Comparison of ENCODE assay signal across 1 cellular context in genomic region chr3:183117046-183117445, GRCh38.
TF ChIP-seq lines count a peak whose summit lies in the region.

No MANE protein-coding gene starts in this region.

TF ChIP-seq in WTC11, 78 proteins besides CTCF, POLR2A, EP300 and RAD21 (continued from another document):
- TF ChIP-seq ARID4B (CRISPR knock-in tag; IDR thresholded peaks at IDR 0.05; ENCODE audit: borderline replicate concordance) (no peak), TCF7 (CRISPR knock-in tag; IDR thresholded peaks at IDR 0.05; ENCODE audit: low read depth) (no peak), ZNF317 (CRISPR knock-in tag; IDR thresholded peaks at IDR 0.05; ENCODE audit: borderline replicate concordance, low read depth) (no peak), SMAD4 (CRISPR knock-in tag; IDR thresholded peaks at IDR 0.05) (no peak), SOX15 (CRISPR knock-in tag; IDR thresholded peaks at IDR 0.05) (no peak), EMX1 (CRISPR knock-in tag; IDR thresholded peaks at IDR 0.05) (no peak), ETV6 (CRISPR knock-in tag; IDR thresholded peaks at IDR 0.05) (no peak), GRHL2 (CRISPR knock-in tag; IDR thresholded peaks at IDR 0.05; ENCODE audit: insufficient replicate concordance, severe bottlenecking) (no peak)
